ENCODE assay signal across 2 cellular contexts in the genomic region with DNA sequence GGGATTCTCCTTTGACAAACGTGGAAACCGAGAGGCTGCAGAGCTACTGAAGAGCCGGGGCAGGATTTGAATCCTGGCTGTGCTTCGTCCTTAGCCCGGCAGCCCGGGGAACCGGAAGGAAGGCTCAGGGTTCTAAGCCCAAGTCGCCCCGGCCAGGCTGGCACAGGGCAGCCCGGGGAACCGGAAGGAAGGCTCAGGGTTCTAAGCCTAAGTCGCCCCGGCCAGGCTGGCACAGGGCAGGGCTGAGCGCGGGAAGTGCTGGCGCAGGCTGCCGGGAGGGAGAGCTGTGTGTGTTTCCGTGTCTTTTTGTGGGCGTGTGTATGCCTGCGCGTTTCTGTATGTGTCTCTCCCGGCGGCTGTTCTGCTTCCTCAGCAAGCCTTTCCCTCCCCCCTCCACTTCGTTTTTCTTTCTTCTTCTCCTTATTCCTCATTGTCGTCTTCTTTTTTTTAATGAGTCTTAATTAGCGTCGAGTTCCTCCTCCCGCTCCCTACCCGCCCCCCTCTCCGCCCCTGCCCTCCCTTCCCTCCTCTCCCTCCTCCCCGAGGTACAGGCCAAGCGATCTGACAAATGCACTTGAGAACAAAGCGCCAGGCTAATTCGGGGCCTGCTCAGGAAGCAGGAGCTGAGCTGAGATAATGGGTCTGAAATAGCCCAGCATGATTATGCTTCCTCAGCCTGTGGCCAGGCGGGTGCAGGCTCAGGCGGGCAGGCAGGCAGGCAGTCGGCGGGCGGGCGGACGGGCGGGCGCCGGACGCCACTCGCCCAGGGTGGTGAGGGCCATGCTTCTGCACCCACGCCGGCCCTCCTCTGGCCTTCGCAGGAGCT.
TF ChIP-seq lines count a peak whose summit lies in the region.

No MANE protein-coding gene starts in this region.

TF ChIP-seq in liver, 16 proteins besides CTCF, POLR2A, EP300 and RAD21:
- no peak for TF ChIP-seq REST (IDR thresholded peaks at IDR 0.05)
- no peak for TF ChIP-seq JUND (IDR thresholded peaks at IDR 0.05)
- TF ChIP-seq FOXA2 (IDR thresholded peaks at IDR 0.05): no peak
- no peak for TF ChIP-seq RXRA (IDR thresholded peaks at IDR 0.05)
- no peak for TF ChIP-seq FOXA1 (IDR thresholded peaks at IDR 0.05)
- TF ChIP-seq NR2F2 (IDR thresholded peaks at IDR 0.05): no peak
- TF ChIP-seq HNF4A (conservative IDR thresholded peaks at IDR 0.05): no peak
- TF ChIP-seq ATF3 (IDR thresholded peaks at IDR 0.05): no peak
- TF ChIP-seq EGR1 (IDR thresholded peaks at IDR 0.05; ENCODE audit: low read depth in 2 of 2): no peak
- TF ChIP-seq SP1 (IDR thresholded peaks at IDR 0.05): no peak
- no peak for TF ChIP-seq MAX (IDR thresholded peaks at IDR 0.05)
- no peak for TF ChIP-seq HNF4G (IDR thresholded peaks at IDR 0.05)
- TF ChIP-seq TAF1 (conservative IDR thresholded peaks at IDR 0.05): no peak
- TF ChIP-seq YY1 (IDR thresholded peaks at IDR 0.05): no peak
- TF ChIP-seq ZBTB33 (IDR thresholded peaks at IDR 0.05): no peak
- no peak for TF ChIP-seq GABPA (IDR thresholded peaks at IDR 0.05 in 1 of 2, conservative IDR thresholded peaks at IDR 0.05 in 1 of 2)

TF ChIP-seq in HepG2, 621 proteins besides CTCF, POLR2A, EP300 and RAD21 (continued from another document):
- TF ChIP-seq, protein P1, sequence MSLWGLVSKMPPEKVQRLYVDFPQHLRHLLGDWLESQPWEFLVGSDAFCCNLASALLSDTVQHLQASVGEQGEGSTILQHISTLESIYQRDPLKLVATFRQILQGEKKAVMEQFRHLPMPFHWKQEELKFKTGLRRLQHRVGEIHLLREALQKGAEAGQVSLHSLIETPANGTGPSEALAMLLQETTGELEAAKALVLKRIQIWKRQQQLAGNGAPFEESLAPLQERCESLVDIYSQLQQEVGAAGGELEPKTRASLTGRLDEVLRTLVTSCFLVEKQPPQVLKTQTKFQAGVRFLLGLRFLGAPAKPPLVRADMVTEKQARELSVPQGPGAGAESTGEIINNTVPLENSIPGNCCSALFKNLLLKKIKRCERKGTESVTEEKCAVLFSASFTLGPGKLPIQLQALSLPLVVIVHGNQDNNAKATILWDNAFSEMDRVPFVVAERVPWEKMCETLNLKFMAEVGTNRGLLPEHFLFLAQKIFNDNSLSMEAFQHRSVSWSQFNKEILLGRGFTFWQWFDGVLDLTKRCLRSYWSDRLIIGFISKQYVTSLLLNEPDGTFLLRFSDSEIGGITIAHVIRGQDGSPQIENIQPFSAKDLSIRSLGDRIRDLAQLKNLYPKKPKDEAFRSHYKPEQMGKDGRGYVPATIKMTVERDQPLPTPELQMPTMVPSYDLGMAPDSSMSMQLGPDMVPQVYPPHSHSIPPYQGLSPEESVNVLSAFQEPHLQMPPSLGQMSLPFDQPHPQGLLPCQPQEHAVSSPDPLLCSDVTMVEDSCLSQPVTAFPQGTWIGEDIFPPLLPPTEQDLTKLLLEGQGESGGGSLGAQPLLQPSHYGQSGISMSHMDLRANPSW (CRISPR knock-in tag; IDR thresholded peaks at IDR 0.05; ENCODE audit: borderline replicate concordance): no peak
- no peak for TF ChIP-seq CENPX (CRISPR knock-in tag; IDR thresholded peaks at IDR 0.05)
- TF ChIP-seq PLRG1 (conservative IDR thresholded peaks at IDR 0.05): no peak
- TF ChIP-seq STAT5B (CRISPR knock-in tag; IDR thresholded peaks at IDR 0.05): no peak
- TF ChIP-seq SETDB1 (CRISPR knock-in tag; IDR thresholded peaks at IDR 0.05; ENCODE audit: borderline replicate concordance): no peak
- no peak for TF ChIP-seq ZHX2 (IDR thresholded peaks at IDR 0.05; ENCODE audit: low read depth)
- no peak for TF ChIP-seq ZHX2 (CRISPR knock-in tag; IDR thresholded peaks at IDR 0.05; ENCODE audit: borderline replicate concordance)
- TF ChIP-seq SMYD3 (CRISPR knock-in tag; IDR thresholded peaks at IDR 0.05): no peak
- no peak for TF ChIP-seq ZBTB10 (CRISPR knock-in tag; IDR thresholded peaks at IDR 0.05; ENCODE audit: borderline replicate concordance)
- TF ChIP-seq AHR (CRISPR knock-in tag; IDR thresholded peaks at IDR 0.05): no peak
- no peak for TF ChIP-seq ZUFSP (CRISPR knock-in tag; IDR thresholded peaks at IDR 0.05; ENCODE audit: borderline replicate concordance)
- TF ChIP-seq ZNF816 (CRISPR knock-in tag; IDR thresholded peaks at IDR 0.05; ENCODE audit: borderline replicate concordance): no peak
- no peak for TF ChIP-seq ZNF782 (CRISPR knock-in tag; IDR thresholded peaks at IDR 0.05; ENCODE audit: borderline replicate concordance)
- no peak for TF ChIP-seq KLF11 (CRISPR knock-in tag; IDR thresholded peaks at IDR 0.05)
